1 cellular context compared by ENCODE assay signal in the genomic region with DNA sequence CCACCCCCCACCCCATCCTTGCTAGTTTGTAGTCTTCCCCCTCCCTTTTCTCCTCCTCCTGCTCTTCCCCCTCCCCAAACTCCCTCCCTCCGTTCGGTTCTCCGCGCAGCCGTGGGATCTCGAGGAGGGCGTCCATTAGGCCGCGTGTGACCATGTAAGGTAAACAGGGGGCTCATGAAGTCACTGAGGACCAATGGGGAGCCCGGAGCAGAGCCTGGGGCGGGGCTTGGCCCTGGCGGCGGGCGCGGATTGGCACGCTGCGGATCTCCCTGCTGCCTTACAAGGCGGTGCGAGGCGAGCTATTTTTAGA.
TF ChIP-seq lines count a peak whose summit lies in the region.

No MANE protein-coding gene starts in this region.

TF ChIP-seq in WTC11, 78 proteins besides CTCF, POLR2A, EP300 and RAD21 (continued from another document):
- TF ChIP-seq MLX (CRISPR knock-in tag; IDR thresholded peaks at IDR 0.05): no peak
- no peak for TF ChIP-seq USF1 (CRISPR knock-in tag; IDR thresholded peaks at IDR 0.05)
- TF ChIP-seq, protein P1, sequence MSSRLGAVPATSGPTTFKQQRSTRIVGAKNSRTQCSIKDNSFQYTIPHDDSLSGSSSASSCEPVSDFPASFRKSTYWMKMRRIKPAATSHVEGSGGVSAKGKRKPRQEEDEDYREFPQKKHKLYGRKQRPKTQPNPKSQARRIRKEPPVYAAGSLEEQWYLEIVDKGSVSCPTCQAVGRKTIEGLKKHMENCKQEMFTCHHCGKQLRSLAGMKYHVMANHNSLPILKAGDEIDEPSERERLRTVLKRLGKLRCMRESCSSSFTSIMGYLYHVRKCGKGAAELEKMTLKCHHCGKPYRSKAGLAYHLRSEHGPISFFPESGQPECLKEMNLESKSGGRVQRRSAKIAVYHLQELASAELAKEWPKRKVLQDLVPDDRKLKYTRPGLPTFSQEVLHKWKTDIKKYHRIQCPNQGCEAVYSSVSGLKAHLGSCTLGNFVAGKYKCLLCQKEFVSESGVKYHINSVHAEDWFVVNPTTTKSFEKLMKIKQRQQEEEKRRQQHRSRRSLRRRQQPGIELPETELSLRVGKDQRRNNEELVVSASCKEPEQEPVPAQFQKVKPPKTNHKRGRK (CRISPR knock-in tag; IDR thresholded peaks at IDR 0.05; ENCODE audit: borderline replicate concordance): no peak
- TF ChIP-seq, protein P2, sequence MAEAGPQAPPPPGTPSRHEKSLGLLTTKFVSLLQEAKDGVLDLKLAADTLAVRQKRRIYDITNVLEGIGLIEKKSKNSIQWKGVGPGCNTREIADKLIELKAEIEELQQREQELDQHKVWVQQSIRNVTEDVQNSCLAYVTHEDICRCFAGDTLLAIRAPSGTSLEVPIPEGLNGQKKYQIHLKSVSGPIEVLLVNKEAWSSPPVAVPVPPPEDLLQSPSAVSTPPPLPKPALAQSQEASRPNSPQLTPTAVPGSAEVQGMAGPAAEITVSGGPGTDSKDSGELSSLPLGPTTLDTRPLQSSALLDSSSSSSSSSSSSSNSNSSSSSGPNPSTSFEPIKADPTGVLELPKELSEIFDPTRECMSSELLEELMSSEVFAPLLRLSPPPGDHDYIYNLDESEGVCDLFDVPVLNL (CRISPR knock-in tag; IDR thresholded peaks at IDR 0.05; ENCODE audit: borderline replicate concordance, low read depth): no peak
- TF ChIP-seq FOXK1 (CRISPR knock-in tag; IDR thresholded peaks at IDR 0.05): peak; percentile 81
- peak; percentile 80 for TF ChIP-seq NFYB (CRISPR knock-in tag; conservative IDR thresholded peaks at IDR 0.05; ENCODE audit: low read depth)
- TF ChIP-seq, protein P3, sequence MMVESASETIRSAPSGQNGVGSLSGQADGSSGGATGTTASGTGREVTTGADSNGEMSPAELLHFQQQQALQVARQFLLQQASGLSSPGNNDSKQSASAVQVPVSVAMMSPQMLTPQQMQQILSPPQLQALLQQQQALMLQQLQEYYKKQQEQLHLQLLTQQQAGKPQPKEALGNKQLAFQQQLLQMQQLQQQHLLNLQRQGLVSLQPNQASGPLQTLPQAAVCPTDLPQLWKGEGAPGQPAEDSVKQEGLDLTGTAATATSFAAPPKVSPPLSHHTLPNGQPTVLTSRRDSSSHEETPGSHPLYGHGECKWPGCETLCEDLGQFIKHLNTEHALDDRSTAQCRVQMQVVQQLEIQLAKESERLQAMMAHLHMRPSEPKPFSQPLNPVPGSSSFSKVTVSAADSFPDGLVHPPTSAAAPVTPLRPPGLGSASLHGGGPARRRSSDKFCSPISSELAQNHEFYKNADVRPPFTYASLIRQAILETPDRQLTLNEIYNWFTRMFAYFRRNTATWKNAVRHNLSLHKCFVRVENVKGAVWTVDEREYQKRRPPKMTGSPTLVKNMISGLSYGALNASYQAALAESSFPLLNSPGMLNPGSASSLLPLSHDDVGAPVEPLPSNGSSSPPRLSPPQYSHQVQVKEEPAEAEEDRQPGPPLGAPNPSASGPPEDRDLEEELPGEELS (CRISPR knock-in tag; IDR thresholded peaks at IDR 0.05): no peak
- TF ChIP-seq ZNF232 (CRISPR knock-in tag; IDR thresholded peaks at IDR 0.05): no peak
- TF ChIP-seq RELA (CRISPR knock-in tag; IDR thresholded peaks at IDR 0.05; ENCODE audit: borderline replicate concordance): no peak
- no peak for TF ChIP-seq MXD4 (CRISPR knock-in tag; IDR thresholded peaks at IDR 0.05; ENCODE audit: borderline replicate concordance)
- TF ChIP-seq HMGA2 (CRISPR knock-in tag; IDR thresholded peaks at IDR 0.05): no peak
- TF ChIP-seq MAX (CRISPR knock-in tag; IDR thresholded peaks at IDR 0.05): no peak
- TF ChIP-seq ATF1 (CRISPR knock-in tag; IDR thresholded peaks at IDR 0.05): no peak
- TF ChIP-seq TEAD1 (CRISPR knock-in tag; IDR thresholded peaks at IDR 0.05): no peak
- TF ChIP-seq CBFB (CRISPR knock-in tag; IDR thresholded peaks at IDR 0.05; ENCODE audit: low read depth): no peak
- TF ChIP-seq, protein P4, sequence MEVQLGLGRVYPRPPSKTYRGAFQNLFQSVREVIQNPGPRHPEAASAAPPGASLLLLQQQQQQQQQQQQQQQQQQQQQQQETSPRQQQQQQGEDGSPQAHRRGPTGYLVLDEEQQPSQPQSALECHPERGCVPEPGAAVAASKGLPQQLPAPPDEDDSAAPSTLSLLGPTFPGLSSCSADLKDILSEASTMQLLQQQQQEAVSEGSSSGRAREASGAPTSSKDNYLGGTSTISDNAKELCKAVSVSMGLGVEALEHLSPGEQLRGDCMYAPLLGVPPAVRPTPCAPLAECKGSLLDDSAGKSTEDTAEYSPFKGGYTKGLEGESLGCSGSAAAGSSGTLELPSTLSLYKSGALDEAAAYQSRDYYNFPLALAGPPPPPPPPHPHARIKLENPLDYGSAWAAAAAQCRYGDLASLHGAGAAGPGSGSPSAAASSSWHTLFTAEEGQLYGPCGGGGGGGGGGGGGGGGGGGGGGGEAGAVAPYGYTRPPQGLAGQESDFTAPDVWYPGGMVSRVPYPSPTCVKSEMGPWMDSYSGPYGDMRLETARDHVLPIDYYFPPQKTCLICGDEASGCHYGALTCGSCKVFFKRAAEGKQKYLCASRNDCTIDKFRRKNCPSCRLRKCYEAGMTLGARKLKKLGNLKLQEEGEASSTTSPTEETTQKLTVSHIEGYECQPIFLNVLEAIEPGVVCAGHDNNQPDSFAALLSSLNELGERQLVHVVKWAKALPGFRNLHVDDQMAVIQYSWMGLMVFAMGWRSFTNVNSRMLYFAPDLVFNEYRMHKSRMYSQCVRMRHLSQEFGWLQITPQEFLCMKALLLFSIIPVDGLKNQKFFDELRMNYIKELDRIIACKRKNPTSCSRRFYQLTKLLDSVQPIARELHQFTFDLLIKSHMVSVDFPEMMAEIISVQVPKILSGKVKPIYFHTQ (CRISPR knock-in tag; IDR thresholded peaks at IDR 0.05): no peak
